ENCODE assay signal across 11 cellular contexts in genomic region chr4:54566608-54567007, GRCh38.
DNase-seq lines count a peak whose midpoint lies in the region; ATAC-seq and TF ChIP-seq lines count a peak whose summit lies in the region.
"Had no signal": no experiment of that assay in that cellular context is flagged by ENCODE, and none has a peak within 500 bp of the region (broad histone marks: within the 10 kb centered on the region; RNA-seq: fewer than 3 reads in every experiment).

No MANE protein-coding gene starts in this region.

- H3K4me1 ChIP-seq in tibial artery = no peaks in the 10 kb centered on the region

- TF ChIP-seq CTCF in tibial artery (IDR thresholded peaks at IDR 0.05) = no peak

- DNase-seq in DMS53 (lab: John Stamatoyannopoulos, UW) (peak; percentile 62), NCI-H69 (lab: John Stamatoyannopoulos, UW) (peak; percentile 56), H7 (no peak), tibial artery (no peak), kidney glomerular epithelial cell (lab: John Stamatoyannopoulos, UW) (no peak), NCI-H446 treated with DMSO at 0.1 percent for 48 hours (lab: John Stamatoyannopoulos, UW) (no peak)
- DNase-seq: NCI-H2081 treated with DMSO at 0.1 percent for 48 hours, posterior cingulate gyrus, T1000 had no signal

- H3K4me3 ChIP-seq in H7 (ENCODE audit: insufficient read depth, low read depth, low read length) (no peak overlapping the region), tibial artery (no peak overlapping the region)

- intact Hi-C loops in tibial artery (cut with DNase I; ENCODE audit: low total_unique reads) = no loop called here

- no peaks in the 10 kb centered on the region for H3K9me3 ChIP-seq in tibial artery

- no peak overlapping the region for H3K27ac ChIP-seq in tibial artery

- no peaks in the 10 kb centered on the region for H3K36me3 ChIP-seq in H7 (replicated peaks; ENCODE audit: control insufficient read depth, insufficient read depth, low read length)
- H3K36me3 ChIP-seq in tibial artery = no peaks in the 10 kb centered on the region

- H3K27me3 ChIP-seq in H7 (ENCODE audit: control insufficient read depth, insufficient read depth, low read length) (peaks cover 1% of the 10 kb centered on the region; the same call in 1 of the 2 replicates), tibial artery (no peaks in the 10 kb centered on the region)

- ATAC-seq in GM19467 (IDR thresholded peaks at IDR 0.05; ENCODE audit: unreplicated experiment) = peak; percentile 76
- ATAC-seq in HG03280 (IDR thresholded peaks at IDR 0.05; ENCODE audit: unreplicated experiment) = peak; percentile 93

Comparison
In these comparisons a context has a peak if more than half of its experiments do, and no peak if none do; other contexts are left out.
1. DNase-seq: peak in DMS53 (single experiment) and NCI-H69 (single experiment); none in H7 (single experiment), tibial artery (0 of 2), kidney glomerular epithelial cell (single experiment) and NCI-H446 treated with DMSO at 0.1 percent for 48 hours (single experiment).